ENCODE assay signal across 1 cellular context in genomic region chr3:5002871-5003247, GRCh38.
TF ChIP-seq lines count a peak whose summit lies in the region.

No MANE protein-coding gene starts in this region.

TF ChIP-seq in neural cell, 6 proteins besides CTCF, POLR2A, EP300 and RAD21 (continued from another document):
- no peak for TF ChIP-seq REST (IDR thresholded peaks at IDR 0.05; ENCODE audit: borderline replicate concordance)
